27 cellular contexts compared by ENCODE assay signal in genomic region chr10:17438583-17438982, GRCh38. TPM values are rescaled to one million over a fixed set of nuclear protein-coding genes. Genes with fewer than 3 reads are reported as not detected.
A peak's percentile ranks its signal among the peaks of the same experiment; 100 is the strongest.
DNase-seq lines count a peak whose midpoint lies in the region; ATAC-seq, FAIRE-seq and TF ChIP-seq lines count a peak whose summit lies in the region.
"Had no signal": no experiment of that assay in that cellular context is flagged by ENCODE, and none has a peak within 500 bp of the region (broad histone marks: within the 10 kb centered on the region; RNA-seq: fewer than 3 reads in every experiment).

No MANE protein-coding gene starts in this region.

- no peak overlapping the region for H3K4me2 ChIP-seq in K562 (ENCODE audit: insufficient read depth, low read length)
- no peak overlapping the region for H3K4me2 ChIP-seq in hepatocyte
- H3K4me2 ChIP-seq: A549; BLaER1 treated with 17β-estradiol and CSF1 and Interleukin-3, amounts not matched to agents 10 nM and 100 nM had no signal

- in situ Hi-C loops in K562 (cut with MboI), result no loop called here

- no peak for TF ChIP-seq POLR2A in K562 (conservative IDR thresholded peaks at IDR 0.05)

- TF ChIP-seq CTCF in K562 (IDR thresholded peaks at IDR 0.05 in 2 of 3, conservative IDR thresholded peaks at IDR 0.05 in 1 of 3; ENCODE audit: insufficient read depth in 2 of 3, low read depth in 1 of 3, low read length in 3 of 3), result no peak
- TF ChIP-seq CTCF in hepatocyte (IDR thresholded peaks at IDR 0.05; ENCODE audit: poor library complexity), result no peak
- TF ChIP-seq CTCF in natural killer cell (IDR thresholded peaks at IDR 0.05), result no peak
- TF ChIP-seq CTCF in RWPE1 (conservative IDR thresholded peaks at IDR 0.05; ENCODE audit: low read depth), result no peak

- H3K9me3 Mint-ChIP-seq in natural killer cell, result peaks cover 0 to 4% of the 10 kb centered on the region in 2 donors
- H3K9me3 Mint-ChIP-seq in activated CD4-positive, alpha-beta memory T cell treated with anti-CD3 and anti-CD28 coated beads, Interleukin-2, amount 10 ng/mL, durations not matched to agents 7 days and 5 days, result peaks cover 5% of the 10 kb centered on the region
- H3K9me3 Mint-ChIP-seq: CD4-positive, alpha-beta T cell; CD8-positive, alpha-beta memory T cell; HFFc6 had no signal

- H4K20me1 ChIP-seq in K562 (replicated peaks; ENCODE audit: control insufficient read depth, insufficient read depth, low read length) (no peaks in the 10 kb centered on the region), hepatocyte (ENCODE audit: insufficient read depth, poor library complexity, severe bottlenecking) (no peaks in the 10 kb centered on the region)
- H4K20me1 ChIP-seq: BLaER1 treated with 17β-estradiol and CSF1 and Interleukin-3, amounts not matched to agents 10 nM and 100 nM had no signal

- ATAC-seq in K562 (no peak), natural killer cell (no peak)
- ATAC-seq: A549, GM12878 had no signal

- peak overlapping the region; percentile 3 to 53 for H3K27ac Mint-ChIP-seq in natural killer cell
- H3K27ac Mint-ChIP-seq in activated CD4-positive, alpha-beta memory T cell treated with anti-CD3 and anti-CD28 coated beads, Interleukin-2, amount 10 ng/mL, durations not matched to agents 7 days and 5 days, result no peak overlapping the region
- H3K27ac Mint-ChIP-seq: CD14-positive monocyte; CD4-positive, alpha-beta T cell; CD8-positive, alpha-beta memory T cell; HFFc6 had no signal

- H3K9me2 ChIP-seq in hepatocyte (replicated peaks; ENCODE audit: insufficient read depth), result no peaks in the 10 kb centered on the region

- H3K79me2 ChIP-seq in K562 (ENCODE audit: control insufficient read depth, insufficient read depth, low read length) (peaks cover 26% of the 10 kb centered on the region), hepatocyte (no peaks in the 10 kb centered on the region)

- no peak overlapping the region; a peak in 1 of 4 replicates for H3K9ac ChIP-seq in K562 (ENCODE audit: insufficient read depth in 1 of 2, low read depth in 2 of 2, low read length in 2 of 2)
- H3K9ac ChIP-seq: BLaER1 treated with 17β-estradiol and CSF1 and Interleukin-3, amounts not matched to agents 10 nM and 100 nM had no signal

- H3K27ac ChIP-seq in K562 (ENCODE audit: extremely low read depth, low read depth, low read length) (peak overlapping the region; percentile 3; the same call in 2 of the 3 replicates), hepatocyte (peak overlapping the region; percentile 11), RWPE1 (no peak overlapping the region)
- H3K27ac ChIP-seq: A549; BLaER1 treated with 17β-estradiol and CSF1 and Interleukin-3, amounts not matched to agents 10 nM and 100 nM had no signal

- WGBS in K562 (ENCODE audit: insufficient coverage, low coverage, missing lambda C conversion rate), result 8% methylated on average over 1 of the region's 1 CpG
- 67% methylated on average over 1 of the region's 1 CpG for WGBS in hepatocyte (ENCODE audit: low lambda C conversion rate, missing lambda C conversion rate)

- H3K36me3 Mint-ChIP-seq in natural killer cell, result no peaks in the 10 kb centered on the region
- H3K36me3 Mint-ChIP-seq in activated CD4-positive, alpha-beta memory T cell treated with anti-CD3 and anti-CD28 coated beads, Interleukin-2, amount 10 ng/mL, durations not matched to agents 7 days and 5 days (ENCODE audit: low read depth), result peaks cover 3% of the 10 kb centered on the region
- H3K36me3 Mint-ChIP-seq: CD14-positive monocyte had no signal

- BruUV-seq in K562 (replicated peaks; lab: Mats Ljungman, UMichigan), result no TSS peak

- FAIRE-seq in GM19239 (lab: Jason Lieb, UNC) (peak; percentile 35), K562 (lab: Jason Lieb, UNC) (peak; percentile 32)
- FAIRE-seq: A549, D721Med, GM12878, H54 had no signal

- TF ChIP-seq EP300 in K562 (IDR thresholded peaks at IDR 0.05; ENCODE audit: low read length), result no peak

- H3K9me1 ChIP-seq in K562 (ENCODE audit: control insufficient read depth, insufficient read depth, low read length), result no peaks in the 10 kb centered on the region

- no peaks in the 10 kb centered on the region for H3K27me3 Mint-ChIP-seq in natural killer cell (ENCODE audit: low read depth in 2 of 2)
- peaks cover 6% of the 10 kb centered on the region for H3K27me3 Mint-ChIP-seq in activated CD4-positive, alpha-beta memory T cell treated with anti-CD3 and anti-CD28 coated beads, Interleukin-2, amount 10 ng/mL, durations not matched to agents 7 days and 5 days

- H3K36me3 ChIP-seq in K562 (ENCODE audit: control insufficient read depth, insufficient read depth, low read length) (peaks cover 23% of the 10 kb centered on the region), hepatocyte (replicated peaks; ENCODE audit: insufficient read depth, low read depth) (no peaks in the 10 kb centered on the region)
- H3K36me3 ChIP-seq: BE2C; BLaER1 treated with 17β-estradiol and CSF1 and Interleukin-3, amounts not matched to agents 10 nM and 100 nM; HAP-1 had no signal

- H3K4me3 ChIP-seq in K562 (no peak overlapping the region), hepatocyte (no peak overlapping the region)
- H3K4me3 ChIP-seq: A549; BLaER1 treated with 17β-estradiol and CSF1 and Interleukin-3, amounts not matched to agents 10 nM and 100 nM; GM12878; HAP-1 had no signal

- CTCF ChIA-PET in K562 (lab: Yijun Ruan, JAX; ENCODE audit: low intra/inter-chr PET ratio), result no interaction called here
- CTCF ChIA-PET in activated CD4-positive, alpha-beta memory T cell treated with anti-CD3 and anti-CD28 coated beads, Interleukin-2, amount 10 ng/mL, durations not matched to agents 7 days and 5 days (lab: Charles Lee), result interaction anchor here (0.5 to 2.0 kb wide), 5 partner anchors 9 to 78 kb away, joined by 3 to 7 read pairs (median 3); no protein-coding TSS in a partner anchor
- CTCF ChIA-PET in RWPE1 (lab: Yijun Ruan, JAX), result no interaction called here

- intact Hi-C loops in K562 (cut with micrococcal nuclease), result no loop called here
- intact Hi-C loops in natural killer cell (cut with micrococcal nuclease), result loop anchor here (10.0 kb wide), 1 partner anchor 594 kb away; no protein-coding TSS in a partner anchor
- intact Hi-C loops in cardiac septum (cut with DNase I), result no loop called here

- DNase-seq in GM19239 (ENCODE audit: insufficient read length, low spot score), result no peak
- DNase-seq in K562 (ENCODE audit: extremely low read depth in 1 of 4, low spot score in 3 of 4), result no peak
- DNase-seq in hepatocyte (ENCODE audit: low spot score), result no peak
- no peak for DNase-seq in natural killer cell
- no peak for DNase-seq in activated CD8-positive, alpha-beta memory T cell treated with anti-CD3 and anti-CD28 coated beads, Interleukin-2, amount 50 U/mL, for 48 hours
- DNase-seq in cardiac septum (ENCODE audit: low spot score), result no peak
- DNase-seq in activated CD4-positive, alpha-beta memory T cell treated with anti-CD3 and anti-CD28 coated beads, Interleukin-2, amount 10 ng/mL, durations not matched to agents 7 days and 5 days, result no peak
- no peak for DNase-seq in RWPE1 (ENCODE audit: low spot score)
- DNase-seq: 8988T; ACHN; AML-193; BE2C; CD4-positive, alpha-beta T cell; CD8-positive, alpha-beta memory T cell; DMS 273 treated with DMSO at 0.1 percent for 48 hours; DMS79; EL; GDM1; GOT3; HFFc6 had no signal

- no peaks in the 10 kb centered on the region for H3K27me3 ChIP-seq in K562 (ENCODE audit: control insufficient read depth in 2 of 2, insufficient read depth in 2 of 2, low read length in 2 of 2)
- peaks cover 10% of the 10 kb centered on the region for H3K27me3 ChIP-seq in hepatocyte
- H3K27me3 ChIP-seq: BLaER1 treated with 17β-estradiol and CSF1 and Interleukin-3, amounts not matched to agents 10 nM and 100 nM had no signal

- peaks cover 36 to 37% of the 10 kb centered on the region in 2 donors for H3K4me1 Mint-ChIP-seq in natural killer cell
- H3K4me1 Mint-ChIP-seq in activated CD4-positive, alpha-beta memory T cell treated with anti-CD3 and anti-CD28 coated beads, Interleukin-2, amount 10 ng/mL, durations not matched to agents 7 days and 5 days, result peaks cover 3% of the 10 kb centered on the region

- POLR2A ChIA-PET in K562 (lab: Yijun Ruan, JAX) (interaction anchor here (0.7 to 3.1 kb wide), 4 partner anchors 10 to 204 kb away, joined by 3 to 29 read pairs (median 12); partner anchors contain the start of gene ST8SIA6), RWPE1 (lab: Yijun Ruan, JAX; ENCODE audit: low non-redundant PET) (no interaction called here)
- POLR2A ChIA-PET in activated CD4-positive, alpha-beta memory T cell treated with anti-CD3 and anti-CD28 coated beads, Interleukin-2, amount 10 ng/mL, durations not matched to agents 7 days and 5 days (lab: Charles Lee), result interaction anchor here (0.8 kb wide), 1 partner anchor 25 kb away, joined by 3 read pairs; no protein-coding TSS in a partner anchor

- no peak for TF ChIP-seq RAD21 in K562 (CRISPR knock-in tag; conservative IDR thresholded peaks at IDR 0.05 in 1 of 2, IDR thresholded peaks at IDR 0.05 in 1 of 2)

- H3K4me3 Mint-ChIP-seq in natural killer cell, result no peak overlapping the region
- no peak overlapping the region for H3K4me3 Mint-ChIP-seq in activated CD4-positive, alpha-beta memory T cell treated with anti-CD3 and anti-CD28 coated beads, Interleukin-2, amount 10 ng/mL, durations not matched to agents 7 days and 5 days
- H3K4me3 Mint-ChIP-seq: CD14-positive monocyte; CD4-positive, alpha-beta T cell; CD8-positive, alpha-beta memory T cell; HFFc6 had no signal

- H3K4me1 ChIP-seq in K562 (replicated peaks in 1 of 2; ENCODE audit: control insufficient read depth in 2 of 2, insufficient read depth in 2 of 2, low read length in 2 of 2) (peaks cover 6 to 31% of the 10 kb centered on the region in 2 experiments; a peak in 4 of 5 replicates), hepatocyte (ENCODE audit: insufficient read depth) (no peaks in the 10 kb centered on the region)
- H3K4me1 ChIP-seq: A549, BE2C, HAP-1 had no signal

- H3K9me3 ChIP-seq in K562 (replicated peaks; ENCODE audit: control insufficient read depth, insufficient read depth, low read depth, low read length) (no peaks in the 10 kb centered on the region), hepatocyte (ENCODE audit: low read depth) (no peaks in the 10 kb centered on the region)
- H3K9me3 ChIP-seq: A549, BE2C, HAP-1 had no signal

- no peak overlapping the region for H2AFZ ChIP-seq in K562 (ENCODE audit: low read depth, low read length)
- H2AFZ ChIP-seq in hepatocyte, result no peak overlapping the region

RNA-seq across cellular contexts. Expression of gene ST8SIA6, which starts 15.8 kb away (rescaled TPM):
- 2.7 and 7.6 TPM in 2 replicates for total RNA-seq in K562 (2011; cell fraction: chromatin; rRNA removed; ENCODE audit: low replicate concordance)
- 2.2 and 3.4 TPM in 2 replicates for total RNA-seq in K562 (2011; cell fraction: nucleolus; rRNA removed)
- 5.1 and 5.6 TPM in 2 replicates for total RNA-seq in K562 (2011; cell fraction: nucleoplasm; rRNA removed)
- 3.9 and 5.1 TPM in 2 replicates for total RNA-seq in K562 (2014; rRNA removed)
- 6.4 and 7.2 TPM in 2 replicates for total RNA-seq in K562 (2014; rRNA removed; fragmentation: Illumina TruSeq; extraction: Trizol)
- 4.8 and 6.7 TPM in 2 replicates for total RNA-seq in K562 (2015; rRNA removed; fragmentation: Illumina TruSeq; extraction: Trizol)
- total RNA-seq in K562 (2021), result 5.0 and 6.6 TPM in 2 replicates
- polyA plus RNA-seq in K562 (2011; rRNA removed), result 4.4 and 6.6 TPM in 2 replicates
- polyA plus RNA-seq in K562 (2011; cell fraction: cytosol; rRNA removed), result 1.5 and 1.7 TPM in 2 replicates
- 2.2 and 2.9 TPM in 2 replicates for polyA plus RNA-seq in K562 (2011; cell fraction: nucleus; rRNA removed)
- polyA plus RNA-seq in K562 (2012), result 2.9 and 5.6 TPM in 2 replicates
- 4.1 and 5.2 TPM in 2 replicates for polyA plus RNA-seq in K562 (2014; fragmentation: Illumina TruSeq; extraction: Trizol)
- 1 to 10 TPM in 1 of 2 experiments, under 1 TPM in 1; 0.69 to 1.2 TPM for polyA plus RNA-seq in K562 (2014; fragmentation: Nextera tagmentation; extraction: Ambion mirVana)
- polyA plus RNA-seq in K562 (2014; rRNA removed), result 3.2 and 3.3 TPM in 2 replicates
- polyA minus RNA-seq in K562 (2011; rRNA and poly(A)+ RNA removed), result 7.8 and 11.2 TPM in 2 replicates
- 2.1 and 7.0 TPM in 2 replicates for polyA minus RNA-seq in K562 (2011; cell fraction: cytosol; rRNA and poly(A)+ RNA removed)
- polyA minus RNA-seq in K562 (2011; cell fraction: nucleus; rRNA and poly(A)+ RNA removed), result 1.8 and 2.7 TPM in 2 replicates
- total RNA-seq in hepatocyte, result 0.24 TPM in 1 of 2 replicates, not detected in the other
- polyA plus RNA-seq in hepatocyte, result 0.10 and 0.94 TPM in 2 replicates
- 10 to 100 TPM; 12.2 to 19.7 (median 12.5) TPM for total RNA-seq in natural killer cell
- total RNA-seq in cardiac septum, result 6.9 TPM
- under 1 TPM; 0.93 to 0.95 TPM for total RNA-seq in activated CD4-positive, alpha-beta memory T cell treated with anti-CD3 and anti-CD28 coated beads, Interleukin-2, amount 10 ng/mL, durations not matched to agents 7 days and 5 days
- total RNA-seq: CD8-positive, alpha-beta memory T cell; GM12878; HFFc6 had no signal
